In the genomic region with DNA sequence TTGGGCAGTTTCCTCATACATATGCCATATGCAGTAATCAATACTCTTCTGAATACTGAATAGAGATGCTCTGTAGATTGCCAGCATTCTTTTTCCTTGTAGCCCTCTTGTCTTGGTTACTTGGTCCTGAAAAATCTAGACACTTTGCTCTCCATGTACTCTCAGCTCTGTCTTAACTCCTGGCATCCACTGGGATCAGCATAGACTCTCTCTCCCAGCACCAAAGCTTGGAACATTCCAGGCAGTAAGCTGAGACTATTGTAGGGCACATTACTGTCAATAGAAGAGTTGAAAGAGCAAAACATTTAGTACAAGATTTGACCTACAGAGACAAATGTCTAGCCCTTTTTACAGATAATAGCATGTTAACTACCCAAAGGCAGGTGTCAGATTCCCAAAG, we compare ENCODE assay signal across 24 cellular contexts.
"Had no signal": no experiment of that assay in that cellular context is flagged by ENCODE, and none has a peak within 500 bp of the region (broad histone marks: within the 10 kb centered on the region; RNA-seq: fewer than 3 reads in every experiment).

No MANE protein-coding gene starts in this region.

- H3K4me1 ChIP-seq: spleen had no signal

- H3K9me3 ChIP-seq: tibial nerve had no signal

- H3K4me2 ChIP-seq: hepatocyte had no signal

- H3K27ac ChIP-seq: brain microvascular endothelial cell, coronary artery, dorsolateral prefrontal cortex, hepatocyte, spleen, tibial nerve had no signal

- ATAC-seq: activated CD8-positive, alpha-beta T cell treated with anti-CD3 and anti-CD28 coated beads for 36 hours; activated T-cell treated with anti-CD3 and anti-CD28 coated beads, Interleukin-2, amount 50 U/mL, for 4 hours; activated T-helper 17 cell treated with anti-CD3 and anti-CD28 coated beads, Interleukin-2, amount 50 U/mL, for 72 hours; left colon; naive thymus-derived CD4-positive, alpha-beta T cell; right cardiac atrium had no signal

- H3K27ac Mint-ChIP-seq: activated CD8-positive, alpha-beta T cell treated with anti-CD3 and anti-CD28 coated beads for 36 hours; activated T-helper 17 cell treated with anti-CD3 and anti-CD28 coated beads, Interleukin-2, amount 50 U/mL, for 72 hours; immature natural killer cell; memory B cell; naive thymus-derived CD4-positive, alpha-beta T cell had no signal

- H3K4me1 Mint-ChIP-seq: activated T-helper 17 cell treated with anti-CD3 and anti-CD28 coated beads, Interleukin-2, amount 50 U/mL, for 72 hours; immature natural killer cell; memory B cell; naive thymus-derived CD4-positive, alpha-beta T cell had no signal

- H2AFZ ChIP-seq: hepatocyte had no signal

- H3K4me3 ChIP-seq: coronary artery, dorsolateral prefrontal cortex, hepatocyte, spleen, tibial nerve had no signal

- H3K36me3 ChIP-seq: brain microvascular endothelial cell, spleen, tibial nerve had no signal

- H3K27me3 ChIP-seq: brain microvascular endothelial cell, dorsolateral prefrontal cortex, hepatocyte, spleen, tibial nerve had no signal

- H3K79me2 ChIP-seq: hepatocyte had no signal

- H3K4me3 Mint-ChIP-seq: activated CD8-positive, alpha-beta T cell treated with anti-CD3 and anti-CD28 coated beads for 36 hours; activated T-cell treated with anti-CD3 and anti-CD28 coated beads, Interleukin-2, amount 50 U/mL, for 4 hours; activated T-helper 17 cell treated with anti-CD3 and anti-CD28 coated beads, Interleukin-2, amount 50 U/mL, for 72 hours; immature natural killer cell; memory B cell; naive thymus-derived CD4-positive, alpha-beta T cell had no signal

- H3K27me3 Mint-ChIP-seq: activated CD8-positive, alpha-beta T cell treated with anti-CD3 and anti-CD28 coated beads for 36 hours; activated T-helper 17 cell treated with anti-CD3 and anti-CD28 coated beads, Interleukin-2, amount 50 U/mL, for 72 hours; memory B cell; naive thymus-derived CD4-positive, alpha-beta T cell had no signal

- H3K36me3 Mint-ChIP-seq: memory B cell; naive thymus-derived CD4-positive, alpha-beta T cell had no signal

- DNase-seq: activated CD4-positive, alpha-beta T cell treated with anti-CD3 and anti-CD28 coated beads, Interleukin-2, amount 50 U/mL, for 1 hour; activated CD8-positive, alpha-beta T cell treated with anti-CD3 and anti-CD28 coated beads for 36 hours; activated gamma-delta T cell treated with Interleukin-2 at 50 U/mL for 16 hours; activated naive CD4-positive, alpha-beta T cell treated with anti-CD3 and anti-CD28 coated beads, Interleukin-2, amount 50 U/mL, for 16 hours; activated T-cell treated with anti-CD3 and anti-CD28 coated beads, Interleukin-2, amount 50 U/mL, for 4 hours; amniotic stem cell; brain microvascular endothelial cell; dorsolateral prefrontal cortex; effector memory CD4-positive, alpha-beta T cell; immature natural killer cell; kidney; left colon; midbrain; naive thymus-derived CD4-positive, alpha-beta T cell; posterior cingulate gyrus; right cardiac atrium; spleen; stimulated activated naive CD4-positive, alpha-beta T cell; T1000 had no signal
